Comparison of ENCODE assay signal across 8 cellular contexts in the genomic region with DNA sequence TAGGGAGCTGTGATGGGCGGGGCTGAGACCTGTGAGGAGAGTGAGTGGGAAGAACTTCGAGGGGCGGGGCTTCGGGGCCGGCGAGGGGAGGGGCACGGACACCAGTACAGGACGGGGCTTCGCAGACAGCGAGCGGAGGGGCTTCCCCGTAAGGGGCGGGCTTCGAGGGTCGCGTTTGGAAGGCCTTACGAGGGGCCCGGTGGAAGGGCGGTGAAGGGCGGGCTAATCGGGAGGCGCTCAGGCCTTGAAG. TPM values are rescaled to one million over a fixed set of nuclear protein-coding genes. Genes with fewer than 3 reads are reported as not detected.
A peak's percentile ranks its signal among the peaks of the same experiment; 100 is the strongest.
DNase-seq lines count a peak whose midpoint lies in the region; ATAC-seq and TF ChIP-seq lines count a peak whose summit lies in the region.

No MANE protein-coding gene starts in this region.

- DNase-seq in BJ (ENCODE audit: low read depth) (no peak), activated T-cell treated with anti-CD3 and anti-CD28 coated beads for 1 hour (ENCODE audit: low read depth) (peak; percentile 98), epithelial cell of esophagus (ENCODE audit: low read depth) (peak; percentile 97)
- peak; percentile 86 to 95 for DNase-seq in stimulated activated CD8-positive, alpha-beta memory T cell treated with anti-CD3 and anti-CD28 coated beads, Interleukin-7, amount 100 ng/mL, for 1 hour (ENCODE audit: low read depth in 2 of 2)

- 0 out of 2 replicates have a peak, but pooled peaks cover 11% of the 10 kb centered on the region for H3K4me1 ChIP-seq in HUES64 (ENCODE audit: insufficient read depth, low read length)
- peaks cover 40% of the 10 kb centered on the region for H3K4me1 ChIP-seq in OCI-LY1 (ENCODE audit: insufficient read depth, low read length, severe bottlenecking)
- H3K4me1 ChIP-seq in muscle layer of colon (ENCODE audit: insufficient read depth, low read length), result peaks cover 29% of the 10 kb centered on the region

- H3F3A ChIP-seq in OCI-LY1 (ENCODE audit: insufficient read depth, low read length), result no peaks in the 10 kb centered on the region

- H3K4me3 ChIP-seq in BJ (ENCODE audit: low read depth, low read length) (peak overlapping the region; percentile 59), HUES64 (ENCODE audit: low read length) (peak overlapping the region; percentile 66), OCI-LY1 (ENCODE audit: low read depth, low read length, poor library complexity, severe bottlenecking) (peak overlapping the region; percentile 71), epithelial cell of esophagus (ENCODE audit: low read length) (peak overlapping the region; percentile 67), muscle layer of colon (ENCODE audit: low read depth in 1 of 2, low read length in 2 of 2) (peak overlapping the region; percentile 24 to 66)

- no peaks in the 10 kb centered on the region for H3K9me2 ChIP-seq in OCI-LY1 (ENCODE audit: low read depth, low read length)

- CTCF ChIA-PET in BJ (lab: Yijun Ruan, JAX), result interaction anchor here (0.7 to 9.9 kb wide), 6 partner anchors 13 to 263 kb away, joined by 3 to 153 read pairs (median 3); a partner anchor contains a TSS

- POLR2A ChIA-PET in BJ (lab: Charles Lee), result interaction anchor here (1.0 to 1.4 kb wide), 4 partner anchors 12 to 172 kb away, joined by 3 to 7 read pairs (median 5); a partner anchor contains a TSS

- H3K27ac ChIP-seq in HUES64 (ENCODE audit: low read depth, low read length) (peak overlapping the region; percentile 85; the same call in 1 of the 2 replicates), OCI-LY1 (ENCODE audit: low read depth, low read length, poor library complexity, severe bottlenecking) (peak overlapping the region; percentile 93), muscle layer of colon (ENCODE audit: low read depth, low read length) (peak overlapping the region; percentile 96)

- no peaks in the 10 kb centered on the region for H3K36me3 ChIP-seq in BJ (ENCODE audit: control insufficient read depth, insufficient read depth, low read length)
- no peaks in the 10 kb centered on the region for H3K36me3 ChIP-seq in HUES64 (ENCODE audit: insufficient read depth, low read length)
- H3K36me3 ChIP-seq in OCI-LY1 (ENCODE audit: insufficient read depth, low read length), result no peaks in the 10 kb centered on the region
- H3K36me3 ChIP-seq in muscle layer of colon (ENCODE audit: insufficient read depth, low read length), result no peaks in the 10 kb centered on the region

- ATAC-seq in GM19455 (IDR thresholded peaks at IDR 0.05; ENCODE audit: unreplicated experiment), result peak; percentile 44

- H3K27me3 ChIP-seq in BJ (ENCODE audit: control insufficient read depth, insufficient read depth, low read length), result no peaks in the 10 kb centered on the region
- no peaks in the 10 kb centered on the region for H3K27me3 ChIP-seq in HUES64 (ENCODE audit: insufficient read depth, low read length)
- no peaks in the 10 kb centered on the region for H3K27me3 ChIP-seq in OCI-LY1 (ENCODE audit: insufficient read depth, low read length)
- no peaks in the 10 kb centered on the region for H3K27me3 ChIP-seq in muscle layer of colon (ENCODE audit: control insufficient read depth in 1 of 2, insufficient read depth in 2 of 2, low read length in 2 of 2)

- TF ChIP-seq CTCF in BJ (IDR thresholded peaks at IDR 0.05; ENCODE audit: insufficient read depth, low read depth, low read length) (no peak), OCI-LY1 (IDR thresholded peaks at IDR 0.05; ENCODE audit: low read length) (no peak), epithelial cell of esophagus (IDR thresholded peaks at IDR 0.05; ENCODE audit: insufficient read depth, low read depth, low read length, missing control alignments) (no peak)

- no peaks in the 10 kb centered on the region for H4K20me1 ChIP-seq in OCI-LY1 (ENCODE audit: insufficient read depth, low read length)

- H3K9me3 ChIP-seq in HUES64 (ENCODE audit: insufficient read depth, low read depth, low read length) (no peaks in the 10 kb centered on the region), OCI-LY1 (ENCODE audit: low read length) (no peaks in the 10 kb centered on the region), muscle layer of colon (ENCODE audit: low read length) (no peaks in the 10 kb centered on the region)

- peak overlapping the region; percentile 64 for H3K9ac ChIP-seq in HUES64 (ENCODE audit: low read depth, low read length)
- H3K9ac ChIP-seq in OCI-LY1 (ENCODE audit: low read length), result peak overlapping the region; percentile 89
- H3K9ac ChIP-seq in muscle layer of colon (ENCODE audit: low read length), result peak overlapping the region; percentile 53

- H3K4me2 ChIP-seq in OCI-LY1 (ENCODE audit: low read length), result peak overlapping the region; percentile 88

- H2AFZ ChIP-seq in OCI-LY1 (ENCODE audit: low read length), result no peak overlapping the region

- WGBS in HUES64, result under 1% methylated on average over 22 of the region's 22 CpGs

- H3K79me2 ChIP-seq in OCI-LY1 (ENCODE audit: insufficient read depth, low read length), result no peaks in the 10 kb centered on the region

RNA-seq across cellular contexts. Expression of a gene that starts 4.1 kb away (rescaled TPM):
- 351 and 472 TPM in 2 replicates for polyA plus RNA-seq in BJ (2011; rRNA removed)
- 194 and 410 TPM in 2 replicates for polyA minus RNA-seq in BJ (2011; rRNA and poly(A)+ RNA removed)
- 15.2 TPM for polyA plus RNA-seq in HUES64 (2013, experiment 1 of 2)
- 19.2 TPM for polyA plus RNA-seq in HUES64 (2013, experiment 2 of 2)

RNA-seq across cellular contexts. Expression of a gene that starts 42.4 kb away (rescaled TPM):
- polyA plus RNA-seq in BJ (2011; rRNA removed), result 5.7 and 9.9 TPM in 2 replicates
- polyA minus RNA-seq in BJ (2011; rRNA and poly(A)+ RNA removed), result 4.1 and 8.1 TPM in 2 replicates
- 7.1 TPM for polyA plus RNA-seq in HUES64 (2013, experiment 1 of 2)
- polyA plus RNA-seq in HUES64 (2013, experiment 2 of 2), result 8.2 TPM

RNA-seq across cellular contexts. Expression of a gene that starts 42.9 kb away (rescaled TPM):
- not detected in 2 replicates for polyA plus RNA-seq in BJ (2011; rRNA removed)
- polyA minus RNA-seq in BJ (2011; rRNA and poly(A)+ RNA removed), result not detected in 2 replicates
- 0.30 TPM for polyA plus RNA-seq in HUES64 (2013, experiment 1 of 2)
- polyA plus RNA-seq in HUES64 (2013, experiment 2 of 2), result not detected

RNA-seq across cellular contexts. Expression of a gene that starts 51.4 kb away (rescaled TPM):
- 0.07 and 0.13 TPM in 2 replicates for polyA plus RNA-seq in BJ (2011; rRNA removed)
- polyA minus RNA-seq in BJ (2011; rRNA and poly(A)+ RNA removed), result 0.15 and 0.38 TPM in 2 replicates
- 9.6 TPM for polyA plus RNA-seq in HUES64 (2013, experiment 1 of 2)
- 9.8 TPM for polyA plus RNA-seq in HUES64 (2013, experiment 2 of 2)
